ENCODE assay signal across 1 cellular context in the genomic region with DNA sequence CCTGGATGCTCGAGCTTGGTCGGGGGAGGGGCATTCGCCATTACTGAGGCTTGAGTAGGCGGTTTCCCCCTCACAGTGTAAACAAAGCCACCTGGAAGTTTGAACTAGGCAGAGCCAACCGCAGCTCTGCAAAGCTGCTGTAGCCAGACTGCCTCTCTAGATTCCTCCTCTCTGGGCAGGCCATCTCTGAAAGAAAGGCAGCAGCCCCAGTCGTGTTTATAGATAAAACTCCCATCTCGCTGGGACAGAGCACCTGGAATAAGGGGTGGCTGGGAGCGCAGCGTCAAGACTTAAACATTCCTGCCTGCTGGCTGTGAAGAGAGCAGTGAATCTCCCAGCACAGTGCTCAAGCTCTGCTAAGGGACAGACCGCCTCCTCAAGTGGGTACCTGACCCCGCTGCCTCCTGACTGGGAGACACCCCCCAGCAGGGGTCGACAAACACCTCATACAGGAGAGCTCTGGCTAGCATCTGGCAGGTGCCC.
TF ChIP-seq lines count a peak whose summit lies in the region.

No MANE protein-coding gene starts in this region.

TF ChIP-seq in HepG2, 621 proteins besides CTCF, POLR2A, EP300 and RAD21 (continued from another document):
- TF ChIP-seq, protein P1, sequence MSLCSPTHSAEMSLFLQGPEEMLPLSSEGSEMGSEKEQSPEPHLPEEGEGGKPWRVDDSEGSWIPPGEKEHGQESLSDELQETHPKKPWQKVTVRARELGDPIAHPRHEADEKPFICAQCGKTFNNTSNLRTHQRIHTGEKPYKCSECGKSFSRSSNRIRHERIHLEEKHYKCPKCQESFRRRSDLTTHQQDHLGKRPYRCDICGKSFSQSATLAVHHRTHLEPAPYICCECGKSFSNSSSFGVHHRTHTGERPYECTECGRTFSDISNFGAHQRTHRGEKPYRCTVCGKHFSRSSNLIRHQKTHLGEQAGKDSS (CRISPR knock-in tag; IDR thresholded peaks at IDR 0.05; ENCODE audit: borderline replicate concordance, low read depth): 0 out of 2 replicates have a peak, but pooled peaks have one; percentile 35
- TF ChIP-seq, protein P2, sequence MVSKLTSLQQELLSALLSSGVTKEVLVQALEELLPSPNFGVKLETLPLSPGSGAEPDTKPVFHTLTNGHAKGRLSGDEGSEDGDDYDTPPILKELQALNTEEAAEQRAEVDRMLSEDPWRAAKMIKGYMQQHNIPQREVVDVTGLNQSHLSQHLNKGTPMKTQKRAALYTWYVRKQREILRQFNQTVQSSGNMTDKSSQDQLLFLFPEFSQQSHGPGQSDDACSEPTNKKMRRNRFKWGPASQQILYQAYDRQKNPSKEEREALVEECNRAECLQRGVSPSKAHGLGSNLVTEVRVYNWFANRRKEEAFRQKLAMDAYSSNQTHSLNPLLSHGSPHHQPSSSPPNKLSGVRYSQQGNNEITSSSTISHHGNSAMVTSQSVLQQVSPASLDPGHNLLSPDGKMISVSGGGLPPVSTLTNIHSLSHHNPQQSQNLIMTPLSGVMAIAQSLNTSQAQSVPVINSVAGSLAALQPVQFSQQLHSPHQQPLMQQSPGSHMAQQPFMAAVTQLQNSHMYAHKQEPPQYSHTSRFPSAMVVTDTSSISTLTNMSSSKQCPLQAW (CRISPR knock-in tag; IDR thresholded peaks at IDR 0.05): peak; percentile 43; the same call in 1 of the 2 replicates
- TF ChIP-seq SNAPC2 (CRISPR knock-in tag; IDR thresholded peaks at IDR 0.05): peak; percentile 53; the same call in 1 of the 2 replicates
- TF ChIP-seq, protein P3, sequence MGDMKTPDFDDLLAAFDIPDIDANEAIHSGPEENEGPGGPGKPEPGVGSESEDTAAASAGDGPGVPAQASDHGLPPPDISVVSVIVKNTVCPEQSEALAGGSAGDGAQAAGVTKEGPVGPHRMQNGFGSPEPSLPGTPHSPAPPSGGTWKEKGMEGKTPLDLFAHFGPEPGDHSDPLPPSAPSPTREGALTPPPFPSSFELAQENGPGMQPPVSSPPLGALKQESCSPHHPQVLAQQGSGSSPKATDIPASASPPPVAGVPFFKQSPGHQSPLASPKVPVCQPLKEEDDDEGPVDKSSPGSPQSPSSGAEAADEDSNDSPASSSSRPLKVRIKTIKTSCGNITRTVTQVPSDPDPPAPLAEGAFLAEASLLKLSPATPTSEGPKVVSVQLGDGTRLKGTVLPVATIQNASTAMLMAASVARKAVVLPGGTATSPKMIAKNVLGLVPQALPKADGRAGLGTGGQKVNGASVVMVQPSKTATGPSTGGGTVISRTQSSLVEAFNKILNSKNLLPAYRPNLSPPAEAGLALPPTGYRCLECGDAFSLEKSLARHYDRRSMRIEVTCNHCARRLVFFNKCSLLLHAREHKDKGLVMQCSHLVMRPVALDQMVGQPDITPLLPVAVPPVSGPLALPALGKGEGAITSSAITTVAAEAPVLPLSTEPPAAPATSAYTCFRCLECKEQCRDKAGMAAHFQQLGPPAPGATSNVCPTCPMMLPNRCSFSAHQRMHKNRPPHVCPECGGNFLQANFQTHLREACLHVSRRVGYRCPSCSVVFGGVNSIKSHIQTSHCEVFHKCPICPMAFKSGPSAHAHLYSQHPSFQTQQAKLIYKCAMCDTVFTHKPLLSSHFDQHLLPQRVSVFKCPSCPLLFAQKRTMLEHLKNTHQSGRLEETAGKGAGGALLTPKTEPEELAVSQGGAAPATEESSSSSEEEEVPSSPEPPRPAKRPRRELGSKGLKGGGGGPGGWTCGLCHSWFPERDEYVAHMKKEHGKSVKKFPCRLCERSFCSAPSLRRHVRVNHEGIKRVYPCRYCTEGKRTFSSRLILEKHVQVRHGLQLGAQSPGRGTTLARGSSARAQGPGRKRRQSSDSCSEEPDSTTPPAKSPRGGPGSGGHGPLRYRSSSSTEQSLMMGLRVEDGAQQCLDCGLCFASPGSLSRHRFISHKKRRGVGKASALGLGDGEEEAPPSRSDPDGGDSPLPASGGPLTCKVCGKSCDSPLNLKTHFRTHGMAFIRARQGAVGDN (CRISPR knock-in tag; IDR thresholded peaks at IDR 0.05): peak; percentile 39
- TF ChIP-seq, protein P4, sequence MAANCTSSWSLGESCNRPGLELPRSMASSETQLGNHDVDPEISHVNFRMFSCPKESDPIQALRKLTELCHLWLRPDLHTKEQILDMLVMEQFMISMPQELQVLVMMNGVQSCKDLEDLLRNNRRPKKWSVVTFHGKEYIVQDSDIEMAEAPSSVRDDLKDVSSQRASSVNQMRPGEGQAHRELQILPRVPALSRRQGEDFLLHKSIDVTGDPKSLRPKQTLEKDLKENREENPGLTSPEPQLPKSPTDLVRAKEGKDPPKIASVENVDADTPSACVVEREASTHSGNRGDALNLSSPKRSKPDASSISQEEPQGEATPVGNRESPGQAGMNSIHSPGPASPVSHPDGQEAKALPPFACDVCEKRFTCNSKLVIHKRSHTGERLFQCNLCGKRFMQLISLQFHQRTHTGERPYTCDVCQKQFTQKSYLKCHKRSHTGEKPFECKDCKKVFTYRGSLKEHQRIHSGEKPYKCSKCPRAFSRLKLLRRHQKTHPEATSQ (CRISPR knock-in tag; IDR thresholded peaks at IDR 0.05; ENCODE audit: borderline replicate concordance): peak; percentile 64; the same call in 1 of the 2 replicates
- 0 out of 2 replicates have a peak, but pooled peaks have one; percentile 1 for TF ChIP-seq MEF2D (CRISPR knock-in tag; IDR thresholded peaks at IDR 0.05)
- TF ChIP-seq, protein P5, sequence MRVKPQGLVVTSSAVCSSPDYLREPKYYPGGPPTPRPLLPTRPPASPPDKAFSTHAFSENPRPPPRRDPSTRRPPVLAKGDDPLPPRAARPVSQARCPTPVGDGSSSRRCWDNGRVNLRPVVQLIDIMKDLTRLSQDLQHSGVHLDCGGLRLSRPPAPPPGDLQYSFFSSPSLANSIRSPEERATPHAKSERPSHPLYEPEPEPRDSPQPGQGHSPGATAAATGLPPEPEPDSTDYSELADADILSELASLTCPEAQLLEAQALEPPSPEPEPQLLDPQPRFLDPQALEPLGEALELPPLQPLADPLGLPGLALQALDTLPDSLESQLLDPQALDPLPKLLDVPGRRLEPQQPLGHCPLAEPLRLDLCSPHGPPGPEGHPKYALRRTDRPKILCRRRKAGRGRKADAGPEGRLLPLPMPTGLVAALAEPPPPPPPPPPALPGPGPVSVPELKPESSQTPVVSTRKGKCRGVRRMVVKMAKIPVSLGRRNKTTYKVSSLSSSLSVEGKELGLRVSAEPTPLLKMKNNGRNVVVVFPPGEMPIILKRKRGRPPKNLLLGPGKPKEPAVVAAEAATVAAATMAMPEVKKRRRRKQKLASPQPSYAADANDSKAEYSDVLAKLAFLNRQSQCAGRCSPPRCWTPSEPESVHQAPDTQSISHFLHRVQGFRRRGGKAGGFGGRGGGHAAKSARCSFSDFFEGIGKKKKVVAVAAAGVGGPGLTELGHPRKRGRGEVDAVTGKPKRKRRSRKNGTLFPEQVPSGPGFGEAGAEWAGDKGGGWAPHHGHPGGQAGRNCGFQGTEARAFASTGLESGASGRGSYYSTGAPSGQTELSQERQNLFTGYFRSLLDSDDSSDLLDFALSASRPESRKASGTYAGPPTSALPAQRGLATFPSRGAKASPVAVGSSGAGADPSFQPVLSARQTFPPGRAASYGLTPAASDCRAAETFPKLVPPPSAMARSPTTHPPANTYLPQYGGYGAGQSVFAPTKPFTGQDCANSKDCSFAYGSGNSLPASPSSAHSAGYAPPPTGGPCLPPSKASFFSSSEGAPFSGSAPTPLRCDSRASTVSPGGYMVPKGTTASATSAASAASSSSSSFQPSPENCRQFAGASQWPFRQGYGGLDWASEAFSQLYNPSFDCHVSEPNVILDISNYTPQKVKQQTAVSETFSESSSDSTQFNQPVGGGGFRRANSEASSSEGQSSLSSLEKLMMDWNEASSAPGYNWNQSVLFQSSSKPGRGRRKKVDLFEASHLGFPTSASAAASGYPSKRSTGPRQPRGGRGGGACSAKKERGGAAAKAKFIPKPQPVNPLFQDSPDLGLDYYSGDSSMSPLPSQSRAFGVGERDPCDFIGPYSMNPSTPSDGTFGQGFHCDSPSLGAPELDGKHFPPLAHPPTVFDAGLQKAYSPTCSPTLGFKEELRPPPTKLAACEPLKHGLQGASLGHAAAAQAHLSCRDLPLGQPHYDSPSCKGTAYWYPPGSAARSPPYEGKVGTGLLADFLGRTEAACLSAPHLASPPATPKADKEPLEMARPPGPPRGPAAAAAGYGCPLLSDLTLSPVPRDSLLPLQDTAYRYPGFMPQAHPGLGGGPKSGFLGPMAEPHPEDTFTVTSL (CRISPR knock-in tag; IDR thresholded peaks at IDR 0.05; ENCODE audit: borderline replicate concordance): 0 out of 2 replicates have a peak, but pooled peaks have one; percentile 27
